Comparison of ENCODE assay signal across 8 cellular contexts in the genomic region with DNA sequence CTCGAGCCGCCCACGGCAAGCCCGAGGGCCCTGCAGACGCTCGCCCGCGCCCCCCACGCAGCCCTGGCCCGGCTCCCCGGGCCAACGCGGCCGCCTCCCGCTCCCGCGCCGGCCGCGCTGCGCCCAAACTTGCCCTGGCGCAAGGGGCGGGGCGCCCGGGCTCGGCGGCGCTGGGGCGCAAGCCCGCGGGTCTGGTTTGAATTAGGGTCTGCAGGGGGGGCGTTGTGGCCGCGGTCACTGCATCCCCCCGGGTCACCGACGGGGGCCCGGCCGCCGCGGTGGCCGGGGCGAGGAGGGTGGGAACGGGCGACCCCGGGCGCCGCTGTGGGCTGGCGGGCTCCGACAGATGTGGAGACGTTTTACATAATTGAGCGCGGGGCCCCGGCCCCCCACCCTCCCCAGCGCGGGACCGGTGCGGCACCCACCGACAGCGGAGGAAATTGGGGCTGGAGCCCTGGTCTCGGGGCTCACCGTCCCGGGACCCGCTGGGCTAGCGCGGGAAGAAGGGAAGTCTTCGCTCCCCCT. TPM values are rescaled to one million over a fixed set of nuclear protein-coding genes. Genes with fewer than 3 reads are reported as not detected.
DNase-seq lines count a peak whose midpoint lies in the region; ATAC-seq and TF ChIP-seq lines count a peak whose summit lies in the region.

No MANE protein-coding gene starts in this region.

- no peaks in the 10 kb centered on the region for H3K79me2 ChIP-seq in OCI-LY7 (ENCODE audit: insufficient read depth, low read depth, low read length)

- WGBS in gastroesophageal sphincter (ENCODE audit: low coverage in 1 of 2), 2 donors, result no CpG with 5 or more reads among the region's 67 CpGs

- in situ Hi-C loops in ACHN (cut with HindIII; ENCODE audit: low pct_ligation_motif_present, low pct_unique_long_range_greater_than_20kb, low sequenced_read_pairs), result no loop called here

- no peak for TF ChIP-seq EP300 in gastroesophageal sphincter (IDR thresholded peaks at IDR 0.05)

- H3K4me3 ChIP-seq in OCI-LY7 (ENCODE audit: low read depth, low read length, poor library complexity, severe bottlenecking) (peak overlapping the region; percentile 38), gastroesophageal sphincter (peak overlapping the region; percentile 36 to 67), skeletal muscle satellite cell (ENCODE audit: low read length) (peak overlapping the region; percentile 72)

- intact Hi-C loops in OCI-LY7 (cut with micrococcal nuclease; ENCODE audit: unreplicated experiment), result loop anchor here (10.0 kb wide), 1 partner anchor 89 kb away; no protein-coding TSS in a partner anchor

- TF ChIP-seq CTCF in OCI-LY7 (conservative IDR thresholded peaks at IDR 0.05; ENCODE audit: low read length), result no peak
- no peak for TF ChIP-seq CTCF in gastroesophageal sphincter (IDR thresholded peaks at IDR 0.05)

- H3K9ac ChIP-seq in skeletal muscle satellite cell (ENCODE audit: low read depth, low read length), result peak overlapping the region; percentile 69

- H3K36me3 ChIP-seq in OCI-LY7 (ENCODE audit: insufficient read depth, low read length) (no peaks in the 10 kb centered on the region), gastroesophageal sphincter (no peaks in the 10 kb centered on the region), skeletal muscle satellite cell (ENCODE audit: insufficient read depth, low read length) (no peaks in the 10 kb centered on the region)

- no peaks in the 10 kb centered on the region for H3K9me3 ChIP-seq in OCI-LY7 (ENCODE audit: low read length)
- no peaks in the 10 kb centered on the region for H3K9me3 ChIP-seq in gastroesophageal sphincter
- no peaks in the 10 kb centered on the region for H3K9me3 ChIP-seq in skeletal muscle satellite cell (replicated peaks; ENCODE audit: low read length)

- no peak for TF ChIP-seq POLR2A in gastroesophageal sphincter (IDR thresholded peaks at IDR 0.05)

- H3K27ac ChIP-seq in OCI-LY7 (ENCODE audit: low read depth, low read length, poor library complexity, severe bottlenecking), result no peak overlapping the region
- peak overlapping the region in 3 of 4 donors; percentile 64 to 76 (median 66) for H3K27ac ChIP-seq in gastroesophageal sphincter

- H3K4me1 ChIP-seq in OCI-LY7 (ENCODE audit: insufficient read depth, low read length, poor library complexity, severe bottlenecking) (peaks cover 6% of the 10 kb centered on the region), gastroesophageal sphincter (peaks cover 0 to 33% (median 13%) of the 10 kb centered on the region in 3 donors), skeletal muscle satellite cell (ENCODE audit: control insufficient read depth, insufficient read depth, low read length) (peaks cover 17% of the 10 kb centered on the region)

- peak; percentile 39 for DNase-seq in ACHN
- no peak for DNase-seq in OCI-LY7 (ENCODE audit: low spot score)
- DNase-seq in DMS79 treated with DMSO at 0.1 percent for 48 hours (lab: John Stamatoyannopoulos, UW), result no peak
- no peak for DNase-seq in activated CD4-positive, CD25-positive, alpha-beta regulatory T cell treated with anti-CD3 and anti-CD28 coated beads, Interleukin-2, amount 50 U/mL, for 72 hours
- no peak for DNase-seq in SK-N-DZ (ENCODE audit: low spot score)

- no TSS peak for BruUV-seq in OCI-LY7 (replicated peaks; lab: Mats Ljungman, UMichigan)

- H2AFZ ChIP-seq in OCI-LY7 (ENCODE audit: low read length), result no peak overlapping the region

- H3K27me3 ChIP-seq in gastroesophageal sphincter (peaks cover 36% of the 10 kb centered on the region), skeletal muscle satellite cell (ENCODE audit: control insufficient read depth, insufficient read depth, low read length) (peaks cover 11% of the 10 kb centered on the region)

- no peaks in the 10 kb centered on the region for H3K9me2 ChIP-seq in OCI-LY7 (ENCODE audit: insufficient read depth, low read length)

- H3K4me2 ChIP-seq in OCI-LY7 (ENCODE audit: low read length), result peak overlapping the region; percentile 52
- peak overlapping the region; percentile 88 for H3K4me2 ChIP-seq in skeletal muscle satellite cell (ENCODE audit: low read length)

- CTCF ChIA-PET in OCI-LY7 (lab: Charles Lee; ENCODE audit: unreplicated experiment), result no interaction called here

- H4K20me1 ChIP-seq in OCI-LY7 (ENCODE audit: insufficient read depth, low read length), result no peaks in the 10 kb centered on the region

- peak; percentile 31 for ATAC-seq in GM21526 (IDR thresholded peaks at IDR 0.05; ENCODE audit: low FRiP score, unreplicated experiment)
- peak; percentile 35 for ATAC-seq in gastroesophageal sphincter

- POLR2A ChIA-PET in OCI-LY7 (lab: Charles Lee), result no interaction called here

RNA-seq across cellular contexts. Expression of a gene that starts 0.7 kb away (rescaled TPM):
- not detected in 2 replicates for total RNA-seq in OCI-LY7 (2014; rRNA removed; shearing (Covaris generic))
- total RNA-seq in OCI-LY7 (2022) (0.10 TPM in 1 of 2 replicates, not detected in the other), gastroesophageal sphincter (10 to 100 TPM in 1 of 4 donors, 1 to 10 TPM in 3; 1.1 to 29.5 (median 1.8) TPM)
- 3.1 and 3.3 TPM in 2 replicates for total RNA-seq in skeletal muscle satellite cell (2012; rRNA removed)
- polyA plus RNA-seq in SK-N-DZ (2014; cell fraction: cytosol; rRNA removed), result 29.4 and 29.8 TPM in 2 replicates
- polyA plus RNA-seq in SK-N-DZ (2014; cell fraction: nucleus; rRNA removed), result 14.4 and 15.9 TPM in 2 replicates
